8 cellular contexts compared by ENCODE assay signal in genomic region chr16:28181557-28181914, GRCh38. TPM values are rescaled to one million over a fixed set of nuclear protein-coding genes. Genes with fewer than 3 reads are reported as not detected.
DNase-seq lines count a peak whose midpoint lies in the region; ATAC-seq and TF ChIP-seq lines count a peak whose summit lies in the region.

No MANE protein-coding gene starts in this region.

- H3K9ac ChIP-seq in SK-N-SH, result no peak overlapping the region

- H3K9me3 ChIP-seq in SK-N-SH, result peaks cover 5% of the 10 kb centered on the region; the same call in 1 of the 2 replicates
- no peaks in the 10 kb centered on the region for H3K9me3 ChIP-seq in gastrocnemius medialis

- H3K4me2 ChIP-seq in SK-N-SH, result peak overlapping the region; percentile 36

- in situ Hi-C loops in gastrocnemius medialis (cut with MboI; ENCODE audit: low sequenced_read_pairs in 4 of 4), result no loop called here

- peaks cover 8 to 24% of the 10 kb centered on the region in 2 experiments for H3K4me1 ChIP-seq in SK-N-SH (ENCODE audit: control insufficient read depth in 1 of 2, insufficient read depth in 2 of 2, low read depth in 1 of 2, low read length in 1 of 2)
- peaks cover 17 to 34% of the 10 kb centered on the region in 2 donors for H3K4me1 ChIP-seq in gastrocnemius medialis

- TF ChIP-seq POLR2A in gastrocnemius medialis (IDR thresholded peaks at IDR 0.05), result peak in 1 of 2 donors; percentile 11

- TF ChIP-seq EP300 in SK-N-SH (IDR thresholded peaks at IDR 0.05; ENCODE audit: borderline replicate concordance in 1 of 2, low read depth in 1 of 2, low read length in 1 of 2), result no peak

- TF ChIP-seq RAD21 in SK-N-SH (IDR thresholded peaks at IDR 0.05; ENCODE audit: low read length), result no peak

- no peaks in the 10 kb centered on the region for H3K9me2 ChIP-seq in SK-N-SH

- H3K79me2 ChIP-seq in SK-N-SH (ENCODE audit: insufficient read depth), result peaks cover 96% of the 10 kb centered on the region

- H2AFZ ChIP-seq in SK-N-SH (ENCODE audit: low read depth), result no peak overlapping the region

- peaks cover 18% of the 10 kb centered on the region for H3F3A ChIP-seq in SK-N-SH (replicated peaks; ENCODE audit: insufficient read depth)

- CTCF ChIA-PET in SK-N-SH (lab: Yijun Ruan, JAX), result interaction anchor here (1.4 kb wide), 1 partner anchor 37 kb away, joined by 3 read pairs; no protein-coding TSS in a partner anchor

- H3K27ac ChIP-seq in SK-N-SH (ENCODE audit: low read depth in 2 of 2, low read length in 1 of 2), result peak overlapping the region; percentile 41 to 68
- peak overlapping the region in 3 of 4 donors; percentile 20 to 40 (median 28) for H3K27ac ChIP-seq in gastrocnemius medialis

- WGBS in SK-N-SH (ENCODE audit: low lambda C conversion rate), result 0% methylated on average over 2 of the region's 2 CpGs

- peaks cover 18 to 20% of the 10 kb centered on the region in 2 experiments for H3K36me3 ChIP-seq in SK-N-SH (replicated peaks in 1 of 2; ENCODE audit: control insufficient read depth in 1 of 2, insufficient read depth in 2 of 2, low read length in 1 of 2)
- peaks cover 0 to 10% of the 10 kb centered on the region in 2 donors for H3K36me3 ChIP-seq in gastrocnemius medialis

- ATAC-seq in gastrocnemius medialis, result peak; percentile 92 to 99
- no peak for ATAC-seq in HG03460 (IDR thresholded peaks at IDR 0.05; ENCODE audit: unreplicated experiment)
- ATAC-seq in HG02884 (IDR thresholded peaks at IDR 0.05; ENCODE audit: unreplicated experiment), result no peak
- no peak for ATAC-seq in HG03159 (IDR thresholded peaks at IDR 0.05; ENCODE audit: unreplicated experiment)
- no peak for ATAC-seq in HG03378 (IDR thresholded peaks at IDR 0.05; ENCODE audit: unreplicated experiment)

- intact Hi-C loops in gastrocnemius medialis (cut with DNase I; ENCODE audit: low total_unique reads), result no loop called here

- TF ChIP-seq CTCF in GM12865 (IDR thresholded peaks at IDR 0.05; ENCODE audit: insufficient read depth, low read depth, low read length, missing control alignments) (no peak), SK-N-SH (IDR thresholded peaks at IDR 0.05) (no peak), fibroblast of the aortic adventitia (IDR thresholded peaks at IDR 0.05; ENCODE audit: insufficient read depth, low read length) (no peak), gastrocnemius medialis (IDR thresholded peaks at IDR 0.05 in 4 of 5, conservative IDR thresholded peaks at IDR 0.05 in 1 of 5) (no peak)

- POLR2A ChIA-PET in SK-N-SH (lab: Yijun Ruan, JAX), result no interaction called here

- peak; percentile 39 for DNase-seq in GM12865 (ENCODE audit: low read depth)
- no peak for DNase-seq in SK-N-SH
- peak; percentile 96 for DNase-seq in fibroblast of the aortic adventitia (ENCODE audit: low read depth)
- DNase-seq in gastrocnemius medialis, result peak; percentile 23 to 36

- no peaks in the 10 kb centered on the region for H3K27me3 ChIP-seq in SK-N-SH (ENCODE audit: insufficient read depth)
- H3K27me3 ChIP-seq in gastrocnemius medialis, result no peaks in the 10 kb centered on the region

- H3K4me3 ChIP-seq in GM12865 (ENCODE audit: low read depth, low read length) (no peak overlapping the region; the same call in 1 of the 2 replicates), SK-N-SH (ENCODE audit: low read depth in 2 of 2, low read length in 1 of 2) (no peak overlapping the region), fibroblast of the aortic adventitia (ENCODE audit: low read depth, low read length) (no peak overlapping the region), gastrocnemius medialis (no peak overlapping the region)

- H4K20me1 ChIP-seq in SK-N-SH (ENCODE audit: insufficient read depth), result peaks cover 61% of the 10 kb centered on the region

TF ChIP-seq in SK-N-SH, 30 proteins besides CTCF, POLR2A, EP300 and RAD21 (continues in another document):
- TF ChIP-seq PBX3 (IDR thresholded peaks at IDR 0.05) (peak; percentile 54), MAX (IDR thresholded peaks at IDR 0.05; ENCODE audit: low read depth) (peak; percentile 62; the same call in 1 of the 2 replicates), ELF1 (IDR thresholded peaks at IDR 0.05) (no peak), GABPA (IDR thresholded peaks at IDR 0.05; ENCODE audit: low read depth) (no peak), FOSL2 (IDR thresholded peaks at IDR 0.05; ENCODE audit: borderline replicate concordance, low read depth) (peak; percentile 91), POLR2AphosphoS5 (IDR thresholded peaks at IDR 0.05; ENCODE audit: low read depth, low read length) (no peak), RXRA (IDR thresholded peaks at IDR 0.05; ENCODE audit: borderline replicate concordance, low read depth) (peak; percentile 32; the same call in 1 of the 2 replicates), CHD2 (IDR thresholded peaks at IDR 0.05; ENCODE audit: low read length, partially characterized antibody) (no peak), SIN3A (IDR thresholded peaks at IDR 0.05; ENCODE audit: borderline replicate concordance, low read depth, low read length) (no peak), GATA2 (CRISPR knock-in tag; IDR thresholded peaks at IDR 0.05) (no peak), TCF12 (IDR thresholded peaks at IDR 0.05) (peak; percentile 50), SMC3 (IDR thresholded peaks at IDR 0.05; ENCODE audit: low read depth, low read length) (no peak), USF2 (IDR thresholded peaks at IDR 0.05; ENCODE audit: borderline replicate concordance, low read depth, low read length) (no peak), MXI1 (IDR thresholded peaks at IDR 0.05; ENCODE audit: low read depth, low read length) (no peak), USF1 (IDR thresholded peaks at IDR 0.05; ENCODE audit: borderline replicate concordance, low read depth) (peak; percentile 58; the same call in 1 of the 2 replicates), EZH2phosphoT487 (IDR thresholded peaks at IDR 0.05; ENCODE audit: borderline replicate concordance, low read depth) (no peak), YY1 (IDR thresholded peaks at IDR 0.05; ENCODE audit: low read depth) (no peak), FOXJ3 (CRISPR knock-in tag; IDR thresholded peaks at IDR 0.05) (no peak), IRF3 (IDR thresholded peaks at IDR 0.05; ENCODE audit: low read depth, low read length) (no peak), NFIC (IDR thresholded peaks at IDR 0.05; ENCODE audit: borderline replicate concordance) (peak; percentile 55), RCOR1 (IDR thresholded peaks at IDR 0.05; ENCODE audit: low read length) (no peak), TEAD4 (IDR thresholded peaks at IDR 0.05; ENCODE audit: borderline replicate concordance, insufficient read depth) (peak; percentile 69; the same call in 1 of the 2 replicates)

RNA-seq across cellular contexts. Expression of gene XPO6, which starts 30.2 kb away (rescaled TPM):
- polyA plus RNA-seq in SK-N-SH (2012; rRNA removed), result 97.1 and 118 TPM in 2 replicates
- polyA plus RNA-seq in SK-N-SH (2012; cell fraction: cytosol; rRNA removed), result 54.3 and 66.0 TPM in 2 replicates
- 188 and 208 TPM in 2 replicates for polyA plus RNA-seq in SK-N-SH (2012; cell fraction: nucleus; rRNA removed)
- 112 and 183 TPM in 2 replicates for total RNA-seq in fibroblast of the aortic adventitia (ENCODE audit: low replicate concordance)
- total RNA-seq in gastrocnemius medialis, result 10 to 100 TPM; 20.9 to 40.1 (median 29.6) TPM

Comparison
In these comparisons a context has a peak if more than half of its experiments do, and no peak if none do; other contexts are left out.
1. ATAC-seq: peak in gastrocnemius medialis (2 of 2); none in HG03460 (single experiment), HG02884 (single experiment), HG03159 (single experiment) and HG03378 (single experiment).